7 cellular contexts compared by ENCODE assay signal in genomic region chr3:141349711-141350110, GRCh38.
"Had no signal": no experiment of that assay in that cellular context is flagged by ENCODE, and none has a peak within 500 bp of the region (broad histone marks: within the 10 kb centered on the region; RNA-seq: fewer than 3 reads in every experiment).

No MANE protein-coding gene starts in this region.

- H3K4me1 ChIP-seq: HAP-1 had no signal

- H2AFZ ChIP-seq: GM23248 had no signal

- H3K4me3 Mint-ChIP-seq: IgD-negative memory B cell had no signal

- DNase-seq: GM23248, GOT3, H7 had no signal

- H3K27ac Mint-ChIP-seq: IgD-negative memory B cell had no signal

- H3K4me3 ChIP-seq: GM23248, HAP-1 had no signal

- H3K9ac ChIP-seq: GM23248 had no signal

- H3K36me3 Mint-ChIP-seq: IgD-negative memory B cell had no signal

- FAIRE-seq: HTR-8/SVneo had no signal

- ATAC-seq: HCT116 had no signal

- H3K27ac ChIP-seq: GM23248 had no signal

- H3K36me3 ChIP-seq: HAP-1 had no signal

- H3K9me3 ChIP-seq: HAP-1 had no signal
